15 cellular contexts compared by ENCODE assay signal in the genomic region with DNA sequence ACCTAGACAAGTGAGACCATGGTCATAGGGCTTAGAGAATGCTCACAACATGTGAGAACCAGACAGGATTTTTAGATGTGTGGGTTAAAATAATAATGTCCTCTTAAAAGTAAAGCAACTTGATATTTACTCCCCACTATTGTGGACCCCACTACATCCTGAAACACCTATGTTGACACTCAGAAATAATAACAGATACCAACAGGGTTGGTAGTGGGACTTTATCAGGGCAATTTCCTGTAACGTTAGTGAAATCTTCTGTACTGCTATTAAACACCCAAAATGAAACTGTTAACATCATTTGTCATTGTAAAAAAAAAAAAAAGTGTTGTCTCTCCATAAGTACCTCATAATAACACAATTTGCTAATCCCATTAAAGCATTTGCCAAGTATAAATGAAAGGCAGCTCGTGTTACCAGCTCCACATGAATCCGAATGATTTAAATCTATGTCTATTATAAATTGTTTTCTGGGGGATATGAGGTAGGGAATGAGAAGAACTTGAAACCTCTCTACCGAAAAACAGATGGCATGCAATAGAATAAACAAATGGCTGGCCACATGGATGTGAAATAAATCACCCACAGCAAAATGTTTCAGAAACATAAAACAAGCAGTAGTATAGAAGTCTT.
DNase-seq lines count a peak whose midpoint lies in the region; ATAC-seq and TF ChIP-seq lines count a peak whose summit lies in the region.
"Had no signal": no experiment of that assay in that cellular context is flagged by ENCODE, and none has a peak within 500 bp of the region (broad histone marks: within the 10 kb centered on the region; RNA-seq: fewer than 3 reads in every experiment).

No MANE protein-coding gene starts in this region.

- no peak for TF ChIP-seq CTCF in GM12865 (IDR thresholded peaks at IDR 0.05; ENCODE audit: insufficient read depth, low read depth, low read length, missing control alignments)
- TF ChIP-seq CTCF in esophagus squamous epithelium (IDR thresholded peaks at IDR 0.05), result no peak

- H3K36me3 ChIP-seq in esophagus squamous epithelium, result peaks cover 0 to 39% (median 0%) of the 10 kb centered on the region in 3 donors

- H3K27me3 ChIP-seq in esophagus squamous epithelium, result no peaks in the 10 kb centered on the region

- intact Hi-C loops in esophagus squamous epithelium (cut with DNase I), result no loop called here

- TF ChIP-seq POLR2A in esophagus squamous epithelium (IDR thresholded peaks at IDR 0.05), result no peak

- H3K4me3 ChIP-seq in GM12865 (ENCODE audit: low read depth, low read length), result no peak overlapping the region
- no peak overlapping the region for H3K4me3 ChIP-seq in esophagus squamous epithelium
- H3K4me3 ChIP-seq: thoracic aorta had no signal

- 51 to 53% methylated on average over 4 of the region's 4 CpGs for WGBS in esophagus squamous epithelium, 2 donors

- H3K9me3 ChIP-seq in esophagus squamous epithelium, result no peaks in the 10 kb centered on the region
- H3K9me3 ChIP-seq: thoracic aorta had no signal

- H3K4me1 ChIP-seq in esophagus squamous epithelium, result peaks cover 0 to 2% (median 0%) of the 10 kb centered on the region in 3 donors

- peak; percentile 11 for DNase-seq in GM12865 (ENCODE audit: low read depth)
- DNase-seq in NCI-H146 (lab: John Stamatoyannopoulos, UW), result peak; percentile 69
- DNase-seq in NCI-H82 treated with DMSO at 0.1 percent for 48 hours (lab: John Stamatoyannopoulos, UW; ENCODE audit: unreplicated experiment), result peak; percentile 62
- DNase-seq in left kidney (ENCODE audit: low read depth, low spot score), result peak; percentile 58
- DNase-seq in cortex of kidney (lab: John Stamatoyannopoulos, UW), result no peak
- no peak for DNase-seq in activated T-cell treated with anti-CD3 and anti-CD28 coated beads, Interleukin-2, amount 50 U/mL, for 1 hour
- DNase-seq in esophagus squamous epithelium (lab: John Stamatoyannopoulos, UW), result no peak
- DNase-seq: activated CD4-positive, alpha-beta T cell treated with anti-CD3 and anti-CD28 coated beads for 4 hours; activated naive CD8-positive, alpha-beta T cell treated with anti-CD3 and anti-CD28 coated beads, Interleukin-2, amount 50 U/mL, for 24 hours; activated T-cell treated with anti-CD3 and anti-CD28 coated beads, Interleukin-2, amount 50 U/mL, for 48 hours; SIG-M5; T1000 had no signal

- no peak for ATAC-seq in HG03139 (IDR thresholded peaks at IDR 0.05; ENCODE audit: unreplicated experiment)
- ATAC-seq: activated naive CD8-positive, alpha-beta T cell treated with anti-CD3 and anti-CD28 coated beads, Interleukin-2, amount 50 U/mL, for 24 hours had no signal

- no peak overlapping the region for H3K27ac ChIP-seq in esophagus squamous epithelium
- H3K27ac ChIP-seq: epithelial cell of prostate, thoracic aorta had no signal

Comparison
In these comparisons a context has a peak if more than half of its experiments do, and no peak if none do; other contexts are left out.
1. DNase-seq: peak in GM12865 (single experiment), NCI-H146 (single experiment), NCI-H82 treated with DMSO at 0.1 percent for 48 hours (single experiment) and left kidney (single experiment); none in cortex of kidney (single experiment), activated T-cell treated with anti-CD3 and anti-CD28 coated beads, Interleukin-2, amount 50 U/mL, for 1 hour (single experiment) and esophagus squamous epithelium (single experiment).